Comparison of ENCODE assay signal across 8 cellular contexts in genomic region chr7:158782638-158783490, GRCh38. TPM values are rescaled to one million over a fixed set of nuclear protein-coding genes. Genes with fewer than 3 reads are reported as not detected.
DNase-seq lines count a peak whose midpoint lies in the region; ATAC-seq and TF ChIP-seq lines count a peak whose summit lies in the region.

No MANE protein-coding gene starts in this region.

- H4K20me1 ChIP-seq in mammary epithelial cell (ENCODE audit: insufficient read depth, low read length) (no peaks in the 10 kb centered on the region), OCI-LY7 (ENCODE audit: insufficient read depth, low read length) (no peaks in the 10 kb centered on the region)

- H3K4me1 ChIP-seq in mammary epithelial cell (ENCODE audit: insufficient read depth, low read length): no peaks in the 10 kb centered on the region
- H3K4me1 ChIP-seq in upper lobe of left lung: peaks cover 8 to 28% (median 17%) of the 10 kb centered on the region in 4 donors
- H3K4me1 ChIP-seq in colonic mucosa: no peaks in the 10 kb centered on the region
- no peaks in the 10 kb centered on the region for H3K4me1 ChIP-seq in OCI-LY7 (ENCODE audit: insufficient read depth, low read length, poor library complexity, severe bottlenecking)

- TF ChIP-seq CTCF in AG09319 (IDR thresholded peaks at IDR 0.05; ENCODE audit: low read depth, low read length): peak; percentile 35
- peak; percentile 47 to 48 for TF ChIP-seq CTCF in mammary epithelial cell (conservative IDR thresholded peaks at IDR 0.05 in 1 of 2, IDR thresholded peaks at IDR 0.05 in 1 of 2; ENCODE audit: extremely low read depth in 1 of 2, insufficient read depth in 1 of 2, low read depth in 1 of 2, low read length in 2 of 2)
- TF ChIP-seq CTCF in upper lobe of left lung (IDR thresholded peaks at IDR 0.05): peak; percentile 31 to 72 (median 44)
- TF ChIP-seq CTCF in colonic mucosa (IDR thresholded peaks at IDR 0.05): no peak
- TF ChIP-seq CTCF in OCI-LY7 (conservative IDR thresholded peaks at IDR 0.05; ENCODE audit: low read length): no peak

- H3K27ac ChIP-seq in mammary epithelial cell (ENCODE audit: insufficient read depth, low read depth, low read length) (no peak overlapping the region), layer of hippocampus (ENCODE audit: low read depth, low read length) (peak overlapping the region; percentile 22), upper lobe of left lung (peak overlapping the region; percentile 17 to 65 (median 48)), colonic mucosa (no peak overlapping the region), OCI-LY7 (ENCODE audit: low read depth, low read length, poor library complexity, severe bottlenecking) (no peak overlapping the region)

- in situ Hi-C loops in mammary epithelial cell (cut with MboI; ENCODE audit: low sequenced_read_pairs in 2 of 2): no loop called here

- POLR2A ChIA-PET in OCI-LY7 (lab: Charles Lee): no interaction called here

- no TSS peak for BruUV-seq in mammary epithelial cell (replicated peaks; lab: Mats Ljungman, UMichigan)
- BruUV-seq in OCI-LY7 (replicated peaks; lab: Mats Ljungman, UMichigan): no TSS peak

- peak; percentile 47 to 76 for ATAC-seq in upper lobe of left lung (ENCODE audit: low FRiP score in 2 of 2)

- DNase-seq in AG09319 (ENCODE audit: extremely low read depth, low read depth): no peak
- DNase-seq in HT-29 (ENCODE audit: low spot score): peak; percentile 63
- DNase-seq in mammary epithelial cell: no peak
- peak in 1 of 2 donors; percentile 66 for DNase-seq in upper lobe of left lung
- no peak for DNase-seq in colonic mucosa
- DNase-seq in activated T-cell treated with anti-CD3 and anti-CD28 coated beads for 4 hours: no peak
- DNase-seq in OCI-LY7 (ENCODE audit: low spot score): no peak

- dilution Hi-C loops in mammary epithelial cell (cut with HindIII; ENCODE audit: low sequenced_read_pairs): no loop called here

- H3K9me3 ChIP-seq in mammary epithelial cell (replicated peaks; ENCODE audit: insufficient read depth, low read length) (no peaks in the 10 kb centered on the region), upper lobe of left lung (no peaks in the 10 kb centered on the region), colonic mucosa (no peaks in the 10 kb centered on the region), OCI-LY7 (ENCODE audit: low read length) (peaks cover 6% of the 10 kb centered on the region; the same call in 1 of the 2 replicates)

- no peak for TF ChIP-seq EP300 in upper lobe of left lung (IDR thresholded peaks at IDR 0.05)

- H3K9ac ChIP-seq in mammary epithelial cell (ENCODE audit: insufficient read depth, low read length) (no peak overlapping the region), colonic mucosa (ENCODE audit: low read depth in 2 of 2, low read length in 2 of 2) (no peak overlapping the region)

- peak in 1 of 4 donors; percentile 9 for TF ChIP-seq POLR2A in upper lobe of left lung (IDR thresholded peaks at IDR 0.05)

- H2AFZ ChIP-seq in mammary epithelial cell (ENCODE audit: low read depth, low read length): no peak overlapping the region
- no peak overlapping the region for H2AFZ ChIP-seq in OCI-LY7 (ENCODE audit: low read length)

- H3K27me3 ChIP-seq in mammary epithelial cell (ENCODE audit: insufficient read depth, low read length) (no peaks in the 10 kb centered on the region), layer of hippocampus (ENCODE audit: control insufficient read depth, insufficient read depth, low read length) (no peaks in the 10 kb centered on the region), upper lobe of left lung (no peaks in the 10 kb centered on the region), colonic mucosa (no peaks in the 10 kb centered on the region)

- H3K79me2 ChIP-seq in mammary epithelial cell (ENCODE audit: insufficient read depth, low read length): peaks cover 25% of the 10 kb centered on the region
- no peaks in the 10 kb centered on the region for H3K79me2 ChIP-seq in OCI-LY7 (ENCODE audit: insufficient read depth, low read depth, low read length)

- H3K9me2 ChIP-seq in OCI-LY7 (ENCODE audit: insufficient read depth, low read length): no peaks in the 10 kb centered on the region

- H3K4me2 ChIP-seq in mammary epithelial cell (ENCODE audit: insufficient read depth, low read depth, low read length) (no peak overlapping the region), OCI-LY7 (ENCODE audit: low read length) (no peak overlapping the region)

- CTCF ChIA-PET in mammary epithelial cell (lab: Charles Lee; ENCODE audit: low non-redundant PET): no interaction called here
- CTCF ChIA-PET in OCI-LY7 (lab: Charles Lee; ENCODE audit: unreplicated experiment): no interaction called here

- H3K36me3 ChIP-seq in mammary epithelial cell (ENCODE audit: insufficient read depth, low read length) (peaks cover 40% of the 10 kb centered on the region), upper lobe of left lung (peaks cover 3 to 51% (median 11%) of the 10 kb centered on the region in 4 donors), colonic mucosa (peaks cover 4% of the 10 kb centered on the region), OCI-LY7 (ENCODE audit: insufficient read depth, low read length) (peaks cover 33% of the 10 kb centered on the region)

- no peak overlapping the region for H3K4me3 ChIP-seq in mammary epithelial cell (replicated peaks in 1 of 3; ENCODE audit: insufficient read depth in 1 of 3, low read depth in 2 of 3, low read length in 3 of 3)
- no peak overlapping the region for H3K4me3 ChIP-seq in upper lobe of left lung
- no peak overlapping the region for H3K4me3 ChIP-seq in colonic mucosa
- H3K4me3 ChIP-seq in OCI-LY7 (ENCODE audit: low read depth, low read length, poor library complexity, severe bottlenecking): no peak overlapping the region

- 89% methylated on average over 18 of the region's 21 CpGs for WGBS in mammary epithelial cell (ENCODE audit: low coverage, missing lambda C conversion rate)
- 52 to 55% methylated on average over 21 of the region's 21 CpGs for WGBS in upper lobe of left lung, 2 donors

- intact Hi-C loops in mammary epithelial cell (cut with micrococcal nuclease) (loop anchor here (2.0 kb wide), 2 partner anchors 46 to 194 kb away; partner anchors contain the start of gene ESYT2), colonic mucosa (cut with DNase I) (loop anchor here (10.0 kb wide), 1 partner anchor 192 kb away; no protein-coding TSS in a partner anchor), OCI-LY7 (cut with micrococcal nuclease; ENCODE audit: unreplicated experiment) (no loop called here)

RNA-seq across cellular contexts. Expression of gene ESYT2, which starts 46.4 kb away (rescaled TPM):
- total RNA-seq in HT-29 (2014; rRNA removed; shearing (Covaris generic)): 75.4 and 76.4 TPM in 2 replicates
- 100 to 1,000 TPM in 1 of 2 donors, 10 to 100 TPM in 1; 78.9 to 101 TPM for total RNA-seq in mammary epithelial cell
- polyA plus RNA-seq in mammary epithelial cell: 60.5 TPM
- 84.7 TPM for polyA minus RNA-seq in mammary epithelial cell
- total RNA-seq in upper lobe of left lung: 100 to 1,000 TPM in 2 of 6 donors, 10 to 100 TPM in 4; 60.7 to 115 (median 74.7) TPM
- 100 to 1,000 TPM in 1 of 2 donors, 10 to 100 TPM in 1; 57.5 to 105 TPM for total RNA-seq in colonic mucosa
- total RNA-seq in OCI-LY7 (2014; rRNA removed; shearing (Covaris generic)): 30.5 and 33.7 TPM in 2 replicates
- 24.2 and 25.7 TPM in 2 replicates for total RNA-seq in OCI-LY7 (2022)

Comparison
In these comparisons a context has a peak if more than half of its experiments do, and no peak if none do; other contexts are left out.
1. CTCF ChIP-seq: peak in AG09319 (single experiment), mammary epithelial cell (2 of 2) and upper lobe of left lung (6 of 6); none in colonic mucosa (single experiment) and OCI-LY7 (single experiment).
2. H3K27ac ChIP-seq: peak in layer of hippocampus (single experiment) and upper lobe of left lung (4 of 4); none in mammary epithelial cell (single experiment), colonic mucosa (single experiment) and OCI-LY7 (single experiment).